17 cellular contexts compared by ENCODE assay signal in genomic region chr9:133140606-133141005, GRCh38. TPM values are rescaled to one million over a fixed set of nuclear protein-coding genes. Genes with fewer than 3 reads are reported as not detected.
DNase-seq lines count a peak whose midpoint lies in the region; ATAC-seq and TF ChIP-seq lines count a peak whose summit lies in the region.
"Had no signal": no experiment of that assay in that cellular context is flagged by ENCODE, and none has a peak within 500 bp of the region (broad histone marks: within the 10 kb centered on the region; RNA-seq: fewer than 3 reads in every experiment).

No MANE protein-coding gene starts in this region.

- no peak for TF ChIP-seq POLR2A in body of pancreas (IDR thresholded peaks at IDR 0.05)

- H3K4me1 Mint-ChIP-seq in activated CD4-positive, alpha-beta T cell treated with anti-CD3 and anti-CD28 coated beads, Interleukin-2, amount 10 ng/mL, durations not matched to agents 7 days and 5 days: peaks cover 81% of the 10 kb centered on the region
- H3K4me1 Mint-ChIP-seq in activated CD4-positive, alpha-beta T cell treated with anti-CD3 and anti-CD28 coated beads for 36 hours: peaks cover 70% of the 10 kb centered on the region
- H3K4me1 Mint-ChIP-seq in activated T-helper 17 cell treated with anti-CD3 and anti-CD28 coated beads, Interleukin-2, amount 50 U/mL, for 72 hours: peaks cover 39% of the 10 kb centered on the region
- peaks cover 17% of the 10 kb centered on the region for H3K4me1 Mint-ChIP-seq in glutamatergic neuron (ENCODE audit: low read depth, unreplicated experiment)

- no peaks in the 10 kb centered on the region for H3K9me3 ChIP-seq in body of pancreas
- H3K9me3 ChIP-seq: sigmoid colon had no signal

- H3K36me3 ChIP-seq in body of pancreas (replicated peaks in 1 of 2; ENCODE audit: insufficient read depth in 1 of 2, low read depth in 2 of 2): no peaks in the 10 kb centered on the region
- H3K36me3 ChIP-seq: sigmoid colon had no signal

- H3K4me3 Mint-ChIP-seq in activated CD4-positive, alpha-beta T cell treated with anti-CD3 and anti-CD28 coated beads, Interleukin-2, amount 10 ng/mL, durations not matched to agents 7 days and 5 days: no peak overlapping the region
- no peak overlapping the region for H3K4me3 Mint-ChIP-seq in activated CD4-positive, alpha-beta T cell treated with anti-CD3 and anti-CD28 coated beads for 36 hours
- peak overlapping the region; percentile 90 for H3K4me3 Mint-ChIP-seq in activated T-helper 17 cell treated with anti-CD3 and anti-CD28 coated beads, Interleukin-2, amount 50 U/mL, for 72 hours
- no peak overlapping the region for H3K4me3 Mint-ChIP-seq in glutamatergic neuron (ENCODE audit: unreplicated experiment)

- intact Hi-C loops in activated CD4-positive, alpha-beta T cell treated with anti-CD3 and anti-CD28 coated beads for 36 hours (cut with DNase I, micrococcal nuclease): loop anchor here (5.0 to 10.0 kb wide), 2 partner anchors 232 to 736 kb away; partner anchors contain the start of gene TTF1 (in 1 of the 2)
- intact Hi-C loops in body of pancreas (cut with DNase I): loop anchor here (5.0 kb wide), 1 partner anchor 38 kb away; no protein-coding TSS in a partner anchor

- H3K27me3 ChIP-seq in body of pancreas: no peaks in the 10 kb centered on the region
- H3K27me3 ChIP-seq: sigmoid colon had no signal

- H3K4me3 ChIP-seq in body of pancreas: no peak overlapping the region
- H3K4me3 ChIP-seq: sigmoid colon, SK-N-MC had no signal

- H3K4me1 ChIP-seq in body of pancreas: peaks cover 73% of the 10 kb centered on the region

- 88 to 89% methylated on average over 4 to 5 of the region's 14 CpGs for WGBS in body of pancreas, 2 donors

- no peaks in the 10 kb centered on the region for H3K9me3 Mint-ChIP-seq in activated CD4-positive, alpha-beta T cell treated with anti-CD3 and anti-CD28 coated beads, Interleukin-2, amount 10 ng/mL, durations not matched to agents 7 days and 5 days
- no peaks in the 10 kb centered on the region for H3K9me3 Mint-ChIP-seq in activated CD4-positive, alpha-beta T cell treated with anti-CD3 and anti-CD28 coated beads for 36 hours (ENCODE audit: low read depth)
- no peaks in the 10 kb centered on the region for H3K9me3 Mint-ChIP-seq in activated T-helper 17 cell treated with anti-CD3 and anti-CD28 coated beads, Interleukin-2, amount 50 U/mL, for 72 hours
- peaks cover 20% of the 10 kb centered on the region for H3K9me3 Mint-ChIP-seq in glutamatergic neuron (ENCODE audit: unreplicated experiment)

- TF ChIP-seq CTCF in glutamatergic neuron (IDR thresholded peaks at IDR 0.05; ENCODE audit: partially characterized antibody, unreplicated experiment) (no peak), body of pancreas (IDR thresholded peaks at IDR 0.05) (no peak)

- CTCF ChIA-PET in activated CD4-positive, alpha-beta T cell treated with anti-CD3 and anti-CD28 coated beads, Interleukin-2, amount 10 ng/mL, durations not matched to agents 7 days and 5 days (lab: Charles Lee): no interaction called here
- CTCF ChIA-PET in activated CD4-positive, alpha-beta T cell treated with anti-CD3 and anti-CD28 coated beads for 36 hours (lab: Charles Lee): no interaction called here

- H3K27me3 Mint-ChIP-seq in activated CD4-positive, alpha-beta T cell treated with anti-CD3 and anti-CD28 coated beads, Interleukin-2, amount 10 ng/mL, durations not matched to agents 7 days and 5 days: no peaks in the 10 kb centered on the region
- H3K27me3 Mint-ChIP-seq in activated CD4-positive, alpha-beta T cell treated with anti-CD3 and anti-CD28 coated beads for 36 hours: no peaks in the 10 kb centered on the region
- no peaks in the 10 kb centered on the region for H3K27me3 Mint-ChIP-seq in activated T-helper 17 cell treated with anti-CD3 and anti-CD28 coated beads, Interleukin-2, amount 50 U/mL, for 72 hours
- H3K27me3 Mint-ChIP-seq in glutamatergic neuron (ENCODE audit: unreplicated experiment): peaks cover 10% of the 10 kb centered on the region

- H3K36me3 Mint-ChIP-seq in activated CD4-positive, alpha-beta T cell treated with anti-CD3 and anti-CD28 coated beads, Interleukin-2, amount 10 ng/mL, durations not matched to agents 7 days and 5 days (ENCODE audit: low read depth): peaks cover 6% of the 10 kb centered on the region
- peaks cover 13% of the 10 kb centered on the region for H3K36me3 Mint-ChIP-seq in activated CD4-positive, alpha-beta T cell treated with anti-CD3 and anti-CD28 coated beads for 36 hours (ENCODE audit: low read depth)
- H3K36me3 Mint-ChIP-seq in activated T-helper 17 cell treated with anti-CD3 and anti-CD28 coated beads, Interleukin-2, amount 50 U/mL, for 72 hours (ENCODE audit: low read depth): peaks cover 50% of the 10 kb centered on the region
- H3K36me3 Mint-ChIP-seq in glutamatergic neuron (ENCODE audit: unreplicated experiment): peaks cover 5% of the 10 kb centered on the region

- H3K27ac Mint-ChIP-seq in activated CD4-positive, alpha-beta T cell treated with anti-CD3 and anti-CD28 coated beads, Interleukin-2, amount 10 ng/mL, durations not matched to agents 7 days and 5 days: peak overlapping the region; percentile 81
- no peak overlapping the region for H3K27ac Mint-ChIP-seq in activated CD4-positive, alpha-beta T cell treated with anti-CD3 and anti-CD28 coated beads for 36 hours
- peak overlapping the region; percentile 84 for H3K27ac Mint-ChIP-seq in activated T-helper 17 cell treated with anti-CD3 and anti-CD28 coated beads, Interleukin-2, amount 50 U/mL, for 72 hours
- H3K27ac Mint-ChIP-seq in glutamatergic neuron (ENCODE audit: unreplicated experiment): no peak overlapping the region

- no peak for DNase-seq in activated CD4-positive, alpha-beta T cell treated with anti-CD3 and anti-CD28 coated beads, Interleukin-2, amount 10 ng/mL, durations not matched to agents 7 days and 5 days
- DNase-seq in activated CD4-positive, alpha-beta T cell treated with anti-CD3 and anti-CD28 coated beads for 36 hours: no peak
- peak; percentile 9 for DNase-seq in glutamatergic neuron
- DNase-seq in substantia nigra (lab: John Stamatoyannopoulos, UW): no peak
- DNase-seq in body of pancreas: no peak
- no peak for DNase-seq in NCI-H2171 (lab: John Stamatoyannopoulos, UW)
- DNase-seq in iPS-NIHi11 (ENCODE audit: low spot score): no peak
- DNase-seq: activated CD4-positive, CD25-positive, alpha-beta regulatory T cell treated with anti-CD3 and anti-CD28 coated beads, Interleukin-2, amount 50 U/mL, for 72 hours; activated T-cell treated with anti-CD3 and anti-CD28 coated beads for 4 hours; DMS79 treated with DMSO at 0.1 percent for 48 hours; NCI-H1417; NCI-H2171 treated with DMSO at 0.1 percent for 48 hours; sigmoid colon had no signal

- ATAC-seq in activated CD4-positive, alpha-beta T cell treated with anti-CD3 and anti-CD28 coated beads for 36 hours: no peak
- no peak for ATAC-seq in activated T-helper 17 cell treated with anti-CD3 and anti-CD28 coated beads, Interleukin-2, amount 50 U/mL, for 72 hours (replicated peaks)
- no peak for ATAC-seq in body of pancreas
- ATAC-seq: left lobe of liver had no signal

- peak overlapping the region; percentile 100 for H3K27ac ChIP-seq in substantia nigra (ENCODE audit: low read depth, low read length, poor library complexity, severe bottlenecking)
- no peak overlapping the region for H3K27ac ChIP-seq in body of pancreas
- H3K27ac ChIP-seq: C4-2B, SK-N-MC had no signal

- POLR2A ChIA-PET in activated CD4-positive, alpha-beta T cell treated with anti-CD3 and anti-CD28 coated beads, Interleukin-2, amount 10 ng/mL, durations not matched to agents 7 days and 5 days (lab: Charles Lee): no interaction called here
- POLR2A ChIA-PET in activated CD4-positive, alpha-beta T cell treated with anti-CD3 and anti-CD28 coated beads for 36 hours (lab: Charles Lee): no interaction called here

RNA-seq across cellular contexts. Expression of gene RALGDS, which starts 19.6 kb away (rescaled TPM):
- total RNA-seq in activated CD4-positive, alpha-beta T cell treated with anti-CD3 and anti-CD28 coated beads, Interleukin-2, amount 10 ng/mL, durations not matched to agents 7 days and 5 days: 10 to 100 TPM; 79.1 to 92.3 TPM
- 10 to 100 TPM; 65.1 to 78.6 TPM for total RNA-seq in activated CD4-positive, alpha-beta T cell treated with anti-CD3 and anti-CD28 coated beads for 36 hours
- 100 to 1,000 TPM; 101 to 156 TPM for total RNA-seq in activated T-helper 17 cell treated with anti-CD3 and anti-CD28 coated beads, Interleukin-2, amount 50 U/mL, for 72 hours
- 449 TPM for total RNA-seq in glutamatergic neuron (ENCODE audit: unreplicated experiment)
- 10 to 100 TPM; 27.8 to 64.6 TPM for total RNA-seq in body of pancreas

RNA-seq across cellular contexts. Expression of gene GBGT1, which starts 23.1 kb away (rescaled TPM):
- total RNA-seq in activated CD4-positive, alpha-beta T cell treated with anti-CD3 and anti-CD28 coated beads, Interleukin-2, amount 10 ng/mL, durations not matched to agents 7 days and 5 days: 1 to 10 TPM; 2.4 to 2.7 TPM
- total RNA-seq in activated CD4-positive, alpha-beta T cell treated with anti-CD3 and anti-CD28 coated beads for 36 hours: 1 to 10 TPM; 3.8 to 4.8 TPM
- total RNA-seq in activated T-helper 17 cell treated with anti-CD3 and anti-CD28 coated beads, Interleukin-2, amount 50 U/mL, for 72 hours: 1 to 10 TPM; 2.8 to 7.2 TPM
- total RNA-seq in glutamatergic neuron (ENCODE audit: unreplicated experiment): 1.3 TPM
- 1 to 10 TPM; 5.4 to 9.2 TPM for total RNA-seq in body of pancreas

Comparison
In these comparisons a context has a peak if more than half of its experiments do, and no peak if none do; other contexts are left out.
1. H3K27ac Mint-ChIP-seq: peak in activated CD4-positive, alpha-beta T cell treated with anti-CD3 and anti-CD28 coated beads, Interleukin-2, amount 10 ng/mL, durations not matched to agents 7 days and 5 days (single experiment) and activated T-helper 17 cell treated with anti-CD3 and anti-CD28 coated beads, Interleukin-2, amount 50 U/mL, for 72 hours (single experiment); none in activated CD4-positive, alpha-beta T cell treated with anti-CD3 and anti-CD28 coated beads for 36 hours (single experiment) and glutamatergic neuron (single experiment).